18 cellular contexts compared by ENCODE assay signal in genomic region chr3:46737320-46737719, GRCh38. TPM values are rescaled to one million over a fixed set of nuclear protein-coding genes. Genes with fewer than 3 reads are reported as not detected.
"Had no signal": no experiment of that assay in that cellular context is flagged by ENCODE, and none has a peak within 500 bp of the region (broad histone marks: within the 10 kb centered on the region; RNA-seq: fewer than 3 reads in every experiment).

No MANE protein-coding gene starts in this region.

- H3K4me3 Mint-ChIP-seq: activated naive CD4-positive, alpha-beta T cell treated with anti-CD3 and anti-CD28 coated beads, Interleukin-2, amount 50 U/mL, for 24 hours; memory B cell; nephron; stimulated activated naive CD8-positive, alpha-beta T cell treated with anti-CD3 and anti-CD28 coated beads, Interleukin-15, Interleukin-2, amounts not matched to agents 100 ng/mL and 50 ng/mL, for 24 hours; T-helper 17 cell had no signal

- H3K36me3 Mint-ChIP-seq: activated naive CD4-positive, alpha-beta T cell treated with anti-CD3 and anti-CD28 coated beads, Interleukin-2, amount 50 U/mL, for 24 hours; memory B cell had no signal

- ATAC-seq: esophagus mucosa, T-helper 17 cell had no signal

- FAIRE-seq: endometrium, TTC549, urothelium cell line had no signal

- DNase-seq: activated CD4-positive, alpha-beta T cell treated with anti-CD3 and anti-CD28 coated beads, Interleukin-2, amount 50 U/mL, for 4 hours; activated effector memory CD4-positive, alpha-beta T cell treated with Interleukin-2 at 50 U/mL for 16 hours; activated T-cell treated with anti-CD3 and anti-CD28 coated beads, Interleukin-2, amount 50 U/mL, for 1 hour; amygdala; glutamatergic neuron; occipital lobe; stimulated activated CD4-positive, alpha-beta T cell treated with anti-CD3 and anti-CD28 coated beads, Interleukin-4, amount 100 ng/mL, for 24 hours; T-helper 17 cell had no signal

- H3K4me1 Mint-ChIP-seq: activated naive CD4-positive, alpha-beta T cell treated with anti-CD3 and anti-CD28 coated beads, Interleukin-2, amount 50 U/mL, for 24 hours; memory B cell; T-helper 17 cell had no signal

- H3K9me3 Mint-ChIP-seq: activated naive CD4-positive, alpha-beta T cell treated with anti-CD3 and anti-CD28 coated beads, Interleukin-2, amount 50 U/mL, for 24 hours; memory B cell; nephron; stimulated activated naive CD8-positive, alpha-beta T cell treated with anti-CD3 and anti-CD28 coated beads, Interleukin-15, Interleukin-2, amounts not matched to agents 100 ng/mL and 50 ng/mL, for 24 hours had no signal

- H3K27ac Mint-ChIP-seq: activated naive CD4-positive, alpha-beta T cell treated with anti-CD3 and anti-CD28 coated beads, Interleukin-2, amount 50 U/mL, for 24 hours; memory B cell; nephron; stimulated activated naive CD8-positive, alpha-beta T cell treated with anti-CD3 and anti-CD28 coated beads, Interleukin-15, Interleukin-2, amounts not matched to agents 100 ng/mL and 50 ng/mL, for 24 hours; T-helper 17 cell had no signal

RNA-seq across cellular contexts. Expression of gene PRSS50, which starts 19.7 kb away (rescaled TPM):
- total RNA-seq: esophagus mucosa, fibroblast of villous mesenchyme, pulmonary artery endothelial cell, T-helper 17 cell had no signal

RNA-seq across cellular contexts. Expression of gene TMIE, which starts 36.1 kb away (rescaled TPM):
- total RNA-seq: fibroblast of villous mesenchyme had no signal
